In genomic region chr2:99442837-99443236, GRCh38 we compare ENCODE assay signal across 1 cellular context.
TF ChIP-seq lines count a peak whose summit lies in the region.

No MANE protein-coding gene starts in this region.

TF ChIP-seq in H1, 55 proteins besides CTCF, POLR2A, EP300 and RAD21 (continued from another document):
- TF ChIP-seq SAP30 (IDR thresholded peaks at IDR 0.05; ENCODE audit: insufficient read depth, insufficient replicate concordance, low read length) (no peak), SIRT6 (IDR thresholded peaks at IDR 0.05; ENCODE audit: low read length) (no peak)
- TF ChIP-seq, protein P1, sequence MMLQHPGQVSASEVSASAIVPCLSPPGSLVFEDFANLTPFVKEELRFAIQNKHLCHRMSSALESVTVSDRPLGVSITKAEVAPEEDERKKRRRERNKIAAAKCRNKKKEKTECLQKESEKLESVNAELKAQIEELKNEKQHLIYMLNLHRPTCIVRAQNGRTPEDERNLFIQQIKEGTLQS (IDR thresholded peaks at IDR 0.05; ENCODE audit: insufficient read depth, low read depth, low read length), result no peak
